ENCODE assay signal across 8 cellular contexts in the genomic region with DNA sequence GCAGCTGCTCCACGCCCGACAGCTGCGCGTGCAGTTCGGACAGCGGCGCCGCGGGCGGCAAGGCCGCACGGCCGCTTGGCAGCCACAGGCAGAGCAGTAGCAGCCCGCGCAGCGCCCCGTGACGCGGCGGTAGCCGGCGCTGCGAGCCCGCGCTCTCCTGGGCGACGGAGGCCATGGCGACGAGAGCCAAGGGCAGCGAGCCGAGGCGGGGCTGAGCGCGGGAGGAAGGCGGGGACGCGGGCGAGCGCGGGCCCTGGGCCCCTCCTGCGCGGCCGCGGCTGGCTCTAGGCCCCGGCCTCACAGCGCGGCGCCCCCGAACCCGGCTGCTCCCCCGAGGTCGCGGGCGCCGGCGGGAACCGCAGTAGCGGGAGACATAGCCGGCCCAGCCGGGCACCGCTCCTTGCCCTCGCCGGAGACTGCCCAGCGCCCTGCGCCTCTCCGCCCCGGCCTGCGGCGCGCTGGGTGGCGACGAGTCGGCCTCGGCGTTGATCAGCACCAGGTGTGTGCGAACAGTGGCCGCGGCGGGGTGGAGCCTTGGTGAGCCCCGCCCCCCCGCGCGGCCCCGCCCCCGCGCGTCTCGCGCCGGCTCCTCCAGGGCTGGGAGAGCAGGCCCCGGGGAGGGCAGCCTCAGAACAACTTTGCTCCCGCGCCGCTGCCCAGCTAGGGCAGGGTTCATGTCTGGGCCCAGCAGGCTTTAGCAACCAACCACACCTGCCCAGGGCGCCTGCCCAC. TPM values are rescaled to one million over a fixed set of nuclear protein-coding genes. Genes with fewer than 3 reads are reported as not detected.
DNase-seq lines count a peak whose midpoint lies in the region; ATAC-seq and TF ChIP-seq lines count a peak whose summit lies in the region.

A gene with protein sequence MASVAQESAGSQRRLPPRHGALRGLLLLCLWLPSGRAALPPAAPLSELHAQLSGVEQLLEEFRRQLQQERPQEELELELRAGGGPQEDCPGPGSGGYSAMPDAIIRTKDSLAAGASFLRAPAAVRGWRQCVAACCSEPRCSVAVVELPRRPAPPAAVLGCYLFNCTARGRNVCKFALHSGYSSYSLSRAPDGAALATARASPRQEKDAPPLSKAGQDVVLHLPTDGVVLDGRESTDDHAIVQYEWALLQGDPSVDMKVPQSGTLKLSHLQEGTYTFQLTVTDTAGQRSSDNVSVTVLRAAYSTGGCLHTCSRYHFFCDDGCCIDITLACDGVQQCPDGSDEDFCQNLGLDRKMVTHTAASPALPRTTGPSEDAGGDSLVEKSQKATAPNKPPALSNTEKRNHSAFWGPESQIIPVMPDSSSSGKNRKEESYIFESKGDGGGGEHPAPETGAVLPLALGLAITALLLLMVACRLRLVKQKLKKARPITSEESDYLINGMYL (minus strand): TSS at position 514 of the 732 bp plus-strand sequence. CDS start 339 bp downstream, at position 175.

- H4K91ac ChIP-seq in trophoblast cell (ENCODE audit: low read depth, low read length): no peak within 1 kb of the TSS

- H3K36me3 ChIP-seq in GM06990 (ENCODE audit: control insufficient read depth, insufficient read depth, low read length) (no peaks in the 10 kb centered on the region), cardiac muscle cell (no peaks in the 10 kb centered on the region), trophoblast cell (ENCODE audit: control insufficient read depth in 1 of 2, insufficient read depth in 2 of 2, low read length in 2 of 2) (no peaks in the 10 kb centered on the region), tibial artery (no peaks in the 10 kb centered on the region)

- H3K9me3 ChIP-seq in cardiac muscle cell (ENCODE audit: low read depth) (no peaks in the 10 kb centered on the region), trophoblast cell (ENCODE audit: insufficient read depth, low read depth, low read length) (no peaks in the 10 kb centered on the region), tibial artery (no peaks in the 10 kb centered on the region)

- H4K12ac ChIP-seq in trophoblast cell (ENCODE audit: low read depth, low read length): no peak within 1 kb of the TSS

- no peak within 1 kb of the TSS for H3K23ac ChIP-seq in trophoblast cell (ENCODE audit: low read length)

- H3K14ac ChIP-seq in trophoblast cell (ENCODE audit: low read length): no peak within 1 kb of the TSS

- intact Hi-C loops in tibial artery (cut with DNase I; ENCODE audit: low total_unique reads): no loop called here

- DNase-seq in GM06990 (ENCODE audit: extremely low read depth, insufficient read length): peak; percentile 80
- DNase-seq in NCI-H1092 treated with DMSO at 0.1 percent for 48 hours (lab: John Stamatoyannopoulos, UW): peak; percentile 75
- peak; percentile 73 for DNase-seq in T follicular helper cell (ENCODE audit: low read depth)
- peak; percentile 85 to 92 for DNase-seq in cardiac muscle cell (ENCODE audit: low read depth in 1 of 2, low spot score in 1 of 2)
- peak; percentile 91 to 95 for DNase-seq in trophoblast cell
- peak; percentile 81 to 92 for DNase-seq in tibial artery

- peak within 1 kb of the TSS; percentile 72 for H4K8ac ChIP-seq in trophoblast cell (ENCODE audit: low read depth, low read length)

- peak within 1 kb of the TSS; percentile 6 for H3K9ac ChIP-seq in trophoblast cell (ENCODE audit: low read length)

- H3K27me3 ChIP-seq in GM06990 (replicated peaks; ENCODE audit: control insufficient read depth, insufficient read depth, low read length) (peaks cover 2% of the 10 kb centered on the region; the same call in 1 of the 2 replicates), cardiac muscle cell (peaks cover 13% of the 10 kb centered on the region), trophoblast cell (ENCODE audit: insufficient read depth, low read length) (no peaks in the 10 kb centered on the region), tibial artery (no peaks in the 10 kb centered on the region)

- H3K27ac ChIP-seq in adipose tissue (ENCODE audit: low read depth, low read length) (peak within 1 kb of the TSS; percentile 42), cardiac muscle cell (peak within 1 kb of the TSS; percentile 18), trophoblast cell (ENCODE audit: low read depth, low read length) (no peak within 1 kb of the TSS), tibial artery (peak within 1 kb of the TSS; percentile 90 to 96)

- TF ChIP-seq CTCF in GM06990 (IDR thresholded peaks at IDR 0.05; ENCODE audit: insufficient read depth, low read length, poor library complexity, severe bottlenecking) (no peak), cardiac muscle cell (IDR thresholded peaks at IDR 0.05; ENCODE audit: low read depth, low read length) (no peak), tibial artery (IDR thresholded peaks at IDR 0.05) (no peak)

- peak within 1 kb of the TSS; percentile 59 for H3K18ac ChIP-seq in trophoblast cell (ENCODE audit: low read length)

- H3K79me2 ChIP-seq in trophoblast cell (ENCODE audit: control insufficient read depth, insufficient read depth, low read length, poor library complexity): no peaks in the 10 kb centered on the region

- peak within 1 kb of the TSS; percentile 97 for H2AFZ ChIP-seq in trophoblast cell (ENCODE audit: insufficient read depth, low read length, poor library complexity)

- H2AK5ac ChIP-seq in trophoblast cell (ENCODE audit: low read length): no peak within 1 kb of the TSS

- H2BK5ac ChIP-seq in trophoblast cell (ENCODE audit: low read depth, low read length, poor library complexity): no peak within 1 kb of the TSS

- H3K4ac ChIP-seq in trophoblast cell (ENCODE audit: low read depth, low read length): no peak within 1 kb of the TSS

- H3K4me1 ChIP-seq in cardiac muscle cell (ENCODE audit: low read depth) (no peaks in the 10 kb centered on the region), trophoblast cell (ENCODE audit: control insufficient read depth in 1 of 2, insufficient read depth in 2 of 2, low read length in 2 of 2) (peaks cover 2 to 3% of the 10 kb centered on the region in 2 experiments), tibial artery (peaks cover 0 to 34% (median 10%) of the 10 kb centered on the region in 4 donors)

- WGBS in adipose tissue, 3 donors: 0 to 1% (median 0%) methylated on average over 64 to 95 of the region's 95 CpGs
- WGBS in trophoblast cell (ENCODE audit: extremely low coverage, insufficient coverage, insufficient read length): no CpG with 5 or more reads among the region's 95 CpGs

- H2BK12ac ChIP-seq in trophoblast cell (ENCODE audit: low read length): no peak within 1 kb of the TSS

- peak within 1 kb of the TSS; percentile 95 for H3K4me2 ChIP-seq in trophoblast cell (ENCODE audit: low read length)

- H2BK120ac ChIP-seq in trophoblast cell (ENCODE audit: insufficient read depth, low read length, poor library complexity): no peak within 1 kb of the TSS

- no peaks in the 10 kb centered on the region for H3K79me1 ChIP-seq in trophoblast cell (ENCODE audit: low read length)

- H3K4me3 ChIP-seq in GM06990 (replicated peaks; ENCODE audit: low read depth, low read length): peak within 1 kb of the TSS; percentile 55
- H3K4me3 ChIP-seq in cardiac muscle cell: peak within 1 kb of the TSS; percentile 63
- H3K4me3 ChIP-seq in trophoblast cell (ENCODE audit: low read depth, low read length): peak within 1 kb of the TSS; percentile 84
- peak within 1 kb of the TSS; percentile 74 to 77 for H3K4me3 ChIP-seq in tibial artery

- peak; percentile 74 for ATAC-seq in HG02623 (IDR thresholded peaks at IDR 0.05; ENCODE audit: unreplicated experiment)

RNA-seq across cellular contexts. Expression of the gene that starts here (rescaled TPM):
- polyA plus RNA-seq in adipose tissue (10 to 100 TPM in 2 of 3 donors, 1 to 10 TPM in 1; 2.2 to 11.6 (median 10.7) TPM), cardiac muscle cell (10.8 and 17.7 TPM in 2 replicates)
- total RNA-seq in cardiac muscle cell: 11.3 and 11.9 TPM in 2 replicates
- polyA plus RNA-seq in trophoblast cell (2013): 6.9 TPM in 2 replicates
